In the genomic region with DNA sequence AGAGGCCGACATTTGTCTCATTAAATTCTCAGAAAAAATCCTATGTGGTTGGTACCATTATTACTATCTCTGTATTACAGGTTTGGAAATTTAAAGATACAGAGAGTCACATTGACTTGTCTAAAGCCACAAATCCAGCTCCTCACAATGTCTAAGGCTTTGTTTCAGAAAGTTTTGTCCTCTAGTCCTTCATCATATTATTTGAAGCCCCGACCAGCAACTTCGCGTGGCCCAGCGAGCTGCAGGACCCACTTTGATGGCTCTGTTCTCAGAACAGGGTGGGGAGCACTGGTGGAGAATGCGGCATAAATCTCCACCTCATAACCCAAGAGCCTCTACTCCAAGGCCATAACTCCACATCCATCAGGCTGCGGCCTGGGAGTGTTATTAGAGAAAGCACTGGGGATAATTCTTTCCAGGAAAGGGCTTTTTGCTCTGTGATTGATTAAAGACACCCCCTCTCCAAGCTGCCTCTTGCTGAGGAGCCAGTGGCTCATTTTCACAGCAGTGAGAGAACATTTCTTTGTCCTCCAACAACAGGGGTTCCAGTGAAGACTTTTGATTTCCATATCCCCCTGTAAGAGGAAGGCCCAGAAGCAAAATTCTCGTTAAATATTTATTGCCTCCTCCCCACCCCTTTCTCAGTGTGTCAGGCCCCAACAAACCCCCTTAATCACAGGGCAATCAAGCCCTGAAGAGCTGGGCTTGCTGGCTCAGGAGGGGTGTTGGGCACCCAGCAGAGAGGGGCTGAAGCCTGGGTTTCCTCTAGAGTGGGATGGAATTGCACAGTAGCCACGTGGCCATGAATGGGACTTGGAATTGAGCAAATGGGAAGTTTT, we compare ENCODE assay signal across 14 cellular contexts.
"Had no signal": no experiment of that assay in that cellular context is flagged by ENCODE, and none has a peak within 500 bp of the region (broad histone marks: within the 10 kb centered on the region; RNA-seq: fewer than 3 reads in every experiment).

No MANE protein-coding gene starts in this region.

- H3K9me3 ChIP-seq: ascending aorta had no signal

- H3K4me1 ChIP-seq: ascending aorta had no signal

- H3K4me3 Mint-ChIP-seq: activated naive CD4-positive, alpha-beta T cell treated with anti-CD3 and anti-CD28 coated beads, Interleukin-2, amount 10 ng/mL, durations not matched to agents 7 days and 5 days; naive B cell; stimulated activated memory B cell treated with anti-CD40 and anti-IgM and Interleukin-4, amounts not matched to agents 10 μg/mL and 1 μg/mL and 100 μg/mL, for 72 hours; T-cell had no signal

- H3K27ac ChIP-seq: ascending aorta had no signal

- H3K27ac Mint-ChIP-seq: activated naive CD4-positive, alpha-beta T cell treated with anti-CD3 and anti-CD28 coated beads, Interleukin-2, amount 10 ng/mL, durations not matched to agents 7 days and 5 days; activated T-helper 2 cell treated with anti-CD3 and anti-CD28 coated beads, Interferon-gamma antibody, Interleukin-2, Interleukin-4, amounts not matched to agents 10 μg/mL and 5 μg/mL and 100 μg/mL, durations not matched to agents 14 hours and 24 hours and 36 hours; naive B cell; stimulated activated memory B cell treated with anti-CD40 and anti-IgM and Interleukin-4, amounts not matched to agents 10 μg/mL and 1 μg/mL and 100 μg/mL, for 72 hours; T-cell had no signal

- ATAC-seq: left cardiac atrium; stimulated activated memory B cell treated with anti-CD40 and anti-IgM and Interleukin-4, amounts not matched to agents 10 μg/mL and 1 μg/mL and 100 μg/mL, for 72 hours; T-cell had no signal

- H3K36me3 ChIP-seq: ascending aorta had no signal

- DNase-seq: activated CD4-positive, alpha-beta T cell treated with anti-CD3 and anti-CD28 coated beads for 1 hour; activated CD4-positive, alpha-beta T cell treated with anti-CD3 and anti-CD28 coated beads, Interleukin-2, amount 50 U/mL, for 4 hours; activated naive CD4-positive, alpha-beta T cell treated with anti-CD3 and anti-CD28 coated beads, Interleukin-2, amount 10 ng/mL, durations not matched to agents 7 days and 5 days; activated T-cell treated with anti-CD3 and anti-CD28 coated beads, Interleukin-2, amount 50 U/mL, for 1 hour; dermis blood vessel endothelial cell; left cardiac atrium; naive B cell; stimulated activated CD4-positive, alpha-beta T cell treated with anti-CD3 and anti-CD28 coated beads, Interleukin-2, amount 100 ng/mL, for 48 hours; T-cell; T-helper 9 cell had no signal

- H3K4me1 Mint-ChIP-seq: activated naive CD4-positive, alpha-beta T cell treated with anti-CD3 and anti-CD28 coated beads, Interleukin-2, amount 10 ng/mL, durations not matched to agents 7 days and 5 days; naive B cell; stimulated activated memory B cell treated with anti-CD40 and anti-IgM and Interleukin-4, amounts not matched to agents 10 μg/mL and 1 μg/mL and 100 μg/mL, for 72 hours; T-cell had no signal

- H3K27me3 Mint-ChIP-seq: activated naive CD4-positive, alpha-beta T cell treated with anti-CD3 and anti-CD28 coated beads, Interleukin-2, amount 10 ng/mL, durations not matched to agents 7 days and 5 days; naive B cell; stimulated activated memory B cell treated with anti-CD40 and anti-IgM and Interleukin-4, amounts not matched to agents 10 μg/mL and 1 μg/mL and 100 μg/mL, for 72 hours; T-cell had no signal

- H3K27me3 ChIP-seq: ascending aorta had no signal

- H3K36me3 Mint-ChIP-seq: naive B cell; stimulated activated memory B cell treated with anti-CD40 and anti-IgM and Interleukin-4, amounts not matched to agents 10 μg/mL and 1 μg/mL and 100 μg/mL, for 72 hours; T-cell had no signal

- H3K4me3 ChIP-seq: ascending aorta, lung had no signal
